ENCODE assay signal across 1 cellular context in genomic region chr11:58727415-58727797, GRCh38.
TF ChIP-seq lines count a peak whose summit lies in the region.

No MANE protein-coding gene starts in this region.

TF ChIP-seq in K562, 482 proteins besides CTCF, POLR2A, EP300 and RAD21 (continued from another document and continues in another):
- no peak for TF ChIP-seq SFPQ (IDR thresholded peaks at IDR 0.05; ENCODE audit: low read depth, low read length)
- TF ChIP-seq ARID3A (IDR thresholded peaks at IDR 0.05; ENCODE audit: borderline replicate concordance, low read depth, low read length), result no peak
- no peak for TF ChIP-seq ZBTB49 (CRISPR knock-in tag; IDR thresholded peaks at IDR 0.05; ENCODE audit: borderline replicate concordance)
- no peak for TF ChIP-seq NELFE (IDR thresholded peaks at IDR 0.05; ENCODE audit: insufficient read depth, insufficient read length)
- TF ChIP-seq MCM2 (IDR thresholded peaks at IDR 0.05; ENCODE audit: low read depth), result no peak
- no peak for TF ChIP-seq ZNF174 (CRISPR knock-in tag; IDR thresholded peaks at IDR 0.05)
- TF ChIP-seq ZNF668 (CRISPR knock-in tag; IDR thresholded peaks at IDR 0.05), result peak; percentile 30; the same call in 1 of the 2 replicates
- no peak for TF ChIP-seq TCF15 (CRISPR knock-in tag; IDR thresholded peaks at IDR 0.05)
- no peak for TF ChIP-seq EGR1 (conservative IDR thresholded peaks at IDR 0.05)
- TF ChIP-seq GTF3C2 (IDR thresholded peaks at IDR 0.05; ENCODE audit: borderline replicate concordance, extremely low read depth, insufficient read length), result no peak
- TF ChIP-seq POLR3A (IDR thresholded peaks at IDR 0.05; ENCODE audit: borderline replicate concordance, extremely low read depth, insufficient read depth, insufficient read length), result no peak
- TF ChIP-seq BACH1 (tag; IDR thresholded peaks at IDR 0.05), result no peak
- TF ChIP-seq CREB3L1 (IDR thresholded peaks at IDR 0.05; ENCODE audit: borderline replicate concordance, low read depth), result no peak
- TF ChIP-seq FOSL1 (tag; conservative IDR thresholded peaks at IDR 0.05), result no peak
- no peak for TF ChIP-seq RBM39 (optimal IDR thresholded peaks at IDR 0.05; ENCODE audit: low read depth, low read length)
- no peak for TF ChIP-seq TARDBP (IDR thresholded peaks at IDR 0.05)
- no peak for TF ChIP-seq TAF7 (tag; IDR thresholded peaks at IDR 0.05)
- TF ChIP-seq CHD1 (IDR thresholded peaks at IDR 0.05; ENCODE audit: low read length), result no peak
- TF ChIP-seq GABPB1 (CRISPR knock-in tag; IDR thresholded peaks at IDR 0.05), result no peak
- TF ChIP-seq ZNF316 (IDR thresholded peaks at IDR 0.05), result no peak
- TF ChIP-seq ZNF507 (tag; conservative IDR thresholded peaks at IDR 0.05), result no peak
- no peak for TF ChIP-seq SAFB2 (IDR thresholded peaks at IDR 0.05; ENCODE audit: borderline replicate concordance, low read depth, low read length, severe bottlenecking)
- no peak for TF ChIP-seq BCLAF1 (IDR thresholded peaks at IDR 0.05; ENCODE audit: borderline replicate concordance in 1 of 2, control insufficient read depth in 1 of 2, low read depth in 2 of 2, low read length in 1 of 2)
- TF ChIP-seq VEZF1 (CRISPR knock-in tag; IDR thresholded peaks at IDR 0.05), result 0 out of 2 replicates have a peak, but pooled peaks have one; percentile 8
